Comparison of ENCODE assay signal across 17 cellular contexts in the genomic region with DNA sequence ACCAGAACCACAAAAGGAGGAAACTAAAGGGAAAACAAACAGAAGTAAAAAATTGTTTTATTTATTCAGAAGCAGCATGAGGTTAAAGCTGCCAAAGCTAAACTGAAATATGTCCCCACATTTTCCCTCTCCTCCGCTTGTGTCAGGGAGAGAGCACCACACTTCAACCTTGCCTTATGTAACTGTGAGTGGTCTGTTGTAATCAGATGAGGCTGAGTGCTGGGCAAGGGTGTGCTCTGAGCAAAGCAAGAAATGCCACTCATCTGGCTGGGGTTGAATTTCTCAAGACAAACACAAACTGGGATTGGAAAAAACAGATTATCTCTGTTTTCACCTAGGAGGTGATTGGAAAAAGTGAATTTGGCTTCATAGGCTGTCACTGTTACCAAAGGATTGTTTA. TPM values are rescaled to one million over a fixed set of nuclear protein-coding genes. Genes with fewer than 3 reads are reported as not detected.
DNase-seq lines count a peak whose midpoint lies in the region; ATAC-seq and TF ChIP-seq lines count a peak whose summit lies in the region.
"Had no signal": no experiment of that assay in that cellular context is flagged by ENCODE, and none has a peak within 500 bp of the region (broad histone marks: within the 10 kb centered on the region; RNA-seq: fewer than 3 reads in every experiment).

No MANE protein-coding gene starts in this region.

- WGBS in GM23248 (ENCODE audit: low coverage in 1 of 2, low lambda C conversion rate in 2 of 2, missing lambda C conversion rate in 2 of 2), 2 experiments, result 93 to 94% methylated on average over 1 of the region's 1 CpG
- 56 to 88% methylated on average over 1 of the region's 1 CpG for WGBS in gastroesophageal sphincter (ENCODE audit: low coverage in 1 of 2), 2 donors

- H3K36me3 ChIP-seq in GM23248 (ENCODE audit: low read depth) (no peaks in the 10 kb centered on the region), gastroesophageal sphincter (no peaks in the 10 kb centered on the region)
- H3K36me3 ChIP-seq: BE2C, esophagus squamous epithelium, sigmoid colon had no signal

- no peaks in the 10 kb centered on the region for H3K79me2 ChIP-seq in GM23248 (ENCODE audit: insufficient read depth)

- no peak for TF ChIP-seq EP300 in gastroesophageal sphincter (IDR thresholded peaks at IDR 0.05)

- TF ChIP-seq CTCF in gastroesophageal sphincter (IDR thresholded peaks at IDR 0.05), result no peak

- H3K9me2 ChIP-seq in GM23248 (ENCODE audit: insufficient read depth), result no peaks in the 10 kb centered on the region

- DNase-seq in AG08395 (ENCODE audit: low spot score) (peak; percentile 15), GM23248 (peak; percentile 20), amniotic epithelial cell (ENCODE audit: low read depth) (peak; percentile 87), cortex of kidney (lab: John Stamatoyannopoulos, UW) (no peak)
- DNase-seq: activated CD4-positive, alpha-beta memory T cell treated with anti-CD3 and anti-CD28 coated beads, Interleukin-2, amount 10 ng/mL, durations not matched to agents 7 days and 5 days; BE2C; DMS 273 treated with DMSO at 0.1 percent for 48 hours; esophagus squamous epithelium; HCEC 1CT; sigmoid colon; trophoblast cell had no signal

- in situ Hi-C loops in GM23248 (cut with MboI), result no loop called here

- TF ChIP-seq POLR2A in gastroesophageal sphincter (IDR thresholded peaks at IDR 0.05), result no peak

- no peak overlapping the region for H3K27ac ChIP-seq in GM23248
- H3K27ac ChIP-seq in gastroesophageal sphincter, result no peak overlapping the region
- H3K27ac ChIP-seq: esophagus squamous epithelium, sigmoid colon had no signal

- peaks cover 53% of the 10 kb centered on the region for H3K4me1 ChIP-seq in GM23248 (ENCODE audit: insufficient read depth)
- H3K4me1 ChIP-seq in gastroesophageal sphincter, result peaks cover 0 to 46% (median 10%) of the 10 kb centered on the region in 3 donors
- H3K4me1 ChIP-seq: BE2C had no signal

- no peaks in the 10 kb centered on the region for H3K9me3 ChIP-seq in GM23248 (ENCODE audit: low read depth)
- H3K9me3 ChIP-seq in gastroesophageal sphincter, result no peaks in the 10 kb centered on the region
- H3K9me3 ChIP-seq: BE2C, esophagus squamous epithelium, sigmoid colon had no signal

- H2AFZ ChIP-seq in GM23248, result no peak overlapping the region

- H3K27me3 ChIP-seq in GM23248 (replicated peaks; ENCODE audit: insufficient read depth) (no peaks in the 10 kb centered on the region), gastroesophageal sphincter (no peaks in the 10 kb centered on the region)
- H3K27me3 ChIP-seq: BE2C, esophagus squamous epithelium, sigmoid colon had no signal

- ATAC-seq in gastroesophageal sphincter, result peak; percentile 31
- ATAC-seq in HG02852 (IDR thresholded peaks at IDR 0.05; ENCODE audit: unreplicated experiment), result no peak
- ATAC-seq in GM21529 (IDR thresholded peaks at IDR 0.05; ENCODE audit: unreplicated experiment), result no peak
- no peak for ATAC-seq in HG02623 (IDR thresholded peaks at IDR 0.05; ENCODE audit: unreplicated experiment)
- ATAC-seq: stimulated activated effector memory CD8-positive, alpha-beta T cell treated with anti-CD3 and anti-CD28 coated beads, Interleukin-12 subunit alpha, Interleukin-12 subunit beta, amount 100 ng/mL, for 72 hours had no signal

- peak overlapping the region; percentile 19 for H3K4me2 ChIP-seq in GM23248 (ENCODE audit: unreplicated experiment)

- no peak overlapping the region for H3K9ac ChIP-seq in GM23248

- H3F3A ChIP-seq in GM23248 (ENCODE audit: insufficient read depth), result peaks cover 30% of the 10 kb centered on the region

- H4K20me1 ChIP-seq in GM23248 (ENCODE audit: insufficient read depth), result no peaks in the 10 kb centered on the region

- H3K4me3 ChIP-seq in GM23248 (no peak overlapping the region), gastroesophageal sphincter (no peak overlapping the region)
- H3K4me3 ChIP-seq: esophagus squamous epithelium, sigmoid colon had no signal

RNA-seq across cellular contexts. Expression of gene CAPZA3, which starts 12.2 kb away (rescaled TPM):
- not detected in 2 replicates for total RNA-seq in GM23248 (2014; rRNA removed; shearing (Covaris generic))
- polyA plus RNA-seq in GM23248 (2016; fragmentation: Nextera tagmentation; extraction: Ambion mirVana), result not detected in 2 replicates
- total RNA-seq in gastroesophageal sphincter, result not detected
- total RNA-seq: activated CD4-positive, alpha-beta memory T cell treated with anti-CD3 and anti-CD28 coated beads, Interleukin-2, amount 10 ng/mL, durations not matched to agents 7 days and 5 days; activated T-helper 1 cell treated with anti-CD3 and anti-CD28 coated beads, Interleukin-12 subunit alpha, Interleukin-12 subunit beta, Interleukin-2, Interleukin-4 antibody, amounts not matched to agents 30 ng/mL and 10 ng/mL and 1 ng/mL, durations not matched to agents 14 hours and 24 hours and 36 hours; esophagus squamous epithelium; sigmoid colon had no signal
- polyA plus RNA-seq: sigmoid colon had no signal

RNA-seq across cellular contexts. Expression of gene PLCZ1, which starts 12.3 kb away (rescaled TPM):
- not detected in 2 replicates for total RNA-seq in GM23248 (2014; rRNA removed; shearing (Covaris generic))
- polyA plus RNA-seq in GM23248 (2016; fragmentation: Nextera tagmentation; extraction: Ambion mirVana), result not detected in 2 replicates
- under 1 TPM in 1 of 4 donors, not detected in 3; 0.93 TPM for total RNA-seq in gastroesophageal sphincter
- total RNA-seq: activated CD4-positive, alpha-beta memory T cell treated with anti-CD3 and anti-CD28 coated beads, Interleukin-2, amount 10 ng/mL, durations not matched to agents 7 days and 5 days; activated T-helper 1 cell treated with anti-CD3 and anti-CD28 coated beads, Interleukin-12 subunit alpha, Interleukin-12 subunit beta, Interleukin-2, Interleukin-4 antibody, amounts not matched to agents 30 ng/mL and 10 ng/mL and 1 ng/mL, durations not matched to agents 14 hours and 24 hours and 36 hours; esophagus squamous epithelium; sigmoid colon had no signal
- polyA plus RNA-seq: sigmoid colon had no signal
